Comparison of ENCODE assay signal across 10 cellular contexts in the genomic region with DNA sequence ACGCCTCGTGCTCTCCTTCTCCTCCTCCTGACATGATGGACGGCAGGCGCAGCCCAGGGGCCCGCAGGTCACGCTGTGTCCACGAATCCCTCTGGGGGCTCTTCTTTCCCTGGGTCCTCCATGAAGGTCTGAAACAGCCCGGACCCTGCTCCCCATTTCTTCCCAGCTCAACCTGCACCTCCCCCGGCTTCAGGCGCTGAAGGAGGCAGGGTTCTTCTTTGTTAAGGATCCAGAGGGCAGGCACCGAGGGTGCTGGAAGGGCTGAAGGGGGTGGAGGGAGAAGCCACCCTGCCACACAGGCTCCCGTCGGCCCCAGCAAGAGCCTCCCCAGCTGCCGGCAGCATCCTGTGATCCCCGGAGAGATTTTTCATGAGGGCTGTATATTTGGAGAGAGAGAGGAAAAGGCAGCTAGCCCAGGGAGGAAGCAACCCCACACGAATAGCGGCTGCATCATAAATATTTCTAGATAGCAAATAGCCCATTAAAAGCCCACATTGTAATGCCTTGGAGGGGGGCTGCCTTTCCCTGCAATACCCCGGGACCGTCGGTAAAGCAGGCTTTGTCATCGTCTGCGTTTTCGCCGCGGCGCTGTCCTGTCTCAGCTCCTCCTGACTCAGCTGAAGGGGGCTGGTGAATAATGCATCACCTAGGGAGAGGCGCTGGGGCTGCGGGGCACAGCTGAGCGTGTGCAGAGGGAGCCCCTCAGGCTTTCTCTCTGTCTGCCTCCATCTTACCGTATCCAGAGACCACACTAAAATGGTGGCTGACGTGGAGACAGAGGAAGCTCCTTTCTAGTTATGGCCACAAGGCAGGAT.
DNase-seq lines count a peak whose midpoint lies in the region; ATAC-seq and TF ChIP-seq lines count a peak whose summit lies in the region.
"Had no signal": no experiment of that assay in that cellular context is flagged by ENCODE, and none has a peak within 500 bp of the region (broad histone marks: within the 10 kb centered on the region; RNA-seq: fewer than 3 reads in every experiment).

No MANE protein-coding gene starts in this region.

- peaks cover 4% of the 10 kb centered on the region for H3K4me1 Mint-ChIP-seq in memory B cell

- H3K4me1 ChIP-seq in A673 (ENCODE audit: insufficient read depth, low read length, poor library complexity, severe bottlenecking), result peaks cover 3% of the 10 kb centered on the region
- H3K4me1 ChIP-seq: Caco-2 had no signal

- DNase-seq in A673 (ENCODE audit: low spot score) (peak; percentile 58), NCI-H1105 treated with DMSO at 0.1 percent for 48 hours (lab: John Stamatoyannopoulos, UW) (peak; percentile 60), astrocyte of the hippocampus (ENCODE audit: low read depth, low spot score) (peak; percentile 81), memory B cell (ENCODE audit: low spot score in 2 of 2) (no peak), SW480 (ENCODE audit: low spot score) (no peak), T-helper 9 cell (no peak), RPMI8226 (no peak)
- DNase-seq: Caco-2, erythroblast had no signal

- H3K36me3 ChIP-seq in A673 (ENCODE audit: insufficient read depth, low read length, poor library complexity, severe bottlenecking), result no peaks in the 10 kb centered on the region

- no peaks in the 10 kb centered on the region for H3K27me3 Mint-ChIP-seq in memory B cell

- POLR2A ChIA-PET in A673 (lab: Charles Lee; ENCODE audit: low non-redundant PET), result no interaction called here

- H3K27me3 ChIP-seq in A673 (replicated peaks; ENCODE audit: insufficient read depth, low read depth, low read length, poor library complexity), result no peaks in the 10 kb centered on the region

- TF ChIP-seq CTCF in A673 (conservative IDR thresholded peaks at IDR 0.05; ENCODE audit: low read depth, low read length), result no peak

- peak; percentile 26 for ATAC-seq in memory B cell (ENCODE audit: low read depth)
- ATAC-seq in HG03025 (IDR thresholded peaks at IDR 0.05; ENCODE audit: low FRiP score, unreplicated experiment), result no peak

- peak overlapping the region; percentile 32 for H3K4me3 ChIP-seq in A673 (ENCODE audit: low read depth, low read length, poor library complexity, severe bottlenecking)

- BruUV-seq in A673 (replicated peaks; lab: Mats Ljungman, UMichigan), result no TSS peak

- H3K9me3 ChIP-seq in A673 (ENCODE audit: low read depth, low read length, poor library complexity, severe bottlenecking), result no peaks in the 10 kb centered on the region
- H3K9me3 ChIP-seq: Caco-2 had no signal

- no peak overlapping the region for H3K27ac ChIP-seq in A673 (ENCODE audit: low read depth, low read length, poor library complexity, severe bottlenecking)

- intact Hi-C loops in A673 (cut with micrococcal nuclease; ENCODE audit: unreplicated experiment), result no loop called here

- H3K36me3 Mint-ChIP-seq in memory B cell, result no peaks in the 10 kb centered on the region

- no peaks in the 10 kb centered on the region for H3K9me3 Mint-ChIP-seq in memory B cell

- CTCF ChIA-PET in A673 (lab: Charles Lee), result no interaction called here

- H3K4me3 Mint-ChIP-seq in memory B cell, result peak overlapping the region; percentile 65

- no peak overlapping the region for H3K27ac Mint-ChIP-seq in memory B cell

Comparison
In these comparisons a context has a peak if more than half of its experiments do, and no peak if none do; other contexts are left out.
1. DNase-seq: peak in A673 (single experiment), NCI-H1105 treated with DMSO at 0.1 percent for 48 hours (single experiment) and astrocyte of the hippocampus (single experiment); none in memory B cell (0 of 2), SW480 (single experiment), T-helper 9 cell (single experiment) and RPMI8226 (single experiment).